In the genomic region with DNA sequence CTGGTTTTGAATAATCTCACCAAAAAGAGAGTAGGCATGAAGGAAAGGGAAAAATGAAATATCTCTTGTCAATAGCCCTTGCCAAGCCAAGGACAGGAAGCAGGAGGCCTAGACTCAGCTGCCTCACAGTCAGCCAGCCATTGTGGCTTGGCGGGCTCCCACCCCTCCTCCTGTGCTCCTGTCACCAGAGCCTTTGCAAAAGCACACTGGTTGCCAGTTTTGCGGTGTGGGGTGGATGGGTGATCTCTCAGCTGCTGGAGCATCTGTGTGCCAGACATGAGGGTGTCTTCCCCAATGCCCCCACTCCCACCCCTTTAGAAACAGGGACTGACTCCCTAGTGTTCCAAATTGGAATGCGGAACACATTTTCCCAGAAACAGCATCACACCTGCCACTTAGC, we compare ENCODE assay signal across 11 cellular contexts. TPM values are rescaled to one million over a fixed set of nuclear protein-coding genes. Genes with fewer than 3 reads are reported as not detected.
DNase-seq lines count a peak whose midpoint lies in the region; ATAC-seq, FAIRE-seq and TF ChIP-seq lines count a peak whose summit lies in the region.
"Had no signal": no experiment of that assay in that cellular context is flagged by ENCODE, and none has a peak within 500 bp of the region (broad histone marks: within the 10 kb centered on the region; RNA-seq: fewer than 3 reads in every experiment).

No MANE protein-coding gene starts in this region.

- H3K9ac ChIP-seq in HepG2 (ENCODE audit: insufficient read depth, low read depth, low read length) = no peak overlapping the region

- no TSS peak for BruUV-seq in HepG2 (replicated peaks; lab: Mats Ljungman, UMichigan)

- no peak overlapping the region for H3K27ac Mint-ChIP-seq in GM23338
- H3K27ac Mint-ChIP-seq: type B pancreatic cell had no signal

- peaks cover 2% of the 10 kb centered on the region for H3K27me3 Mint-ChIP-seq in GM23338 (ENCODE audit: insufficient read depth, low read depth, poor library complexity)
- H3K27me3 Mint-ChIP-seq: type B pancreatic cell had no signal

- WGBS in HepG2 (ENCODE audit: low lambda C conversion rate) = no CpG with 5 or more reads among the region's 3 CpGs

- H3K9me2 ChIP-seq in GM23338 (ENCODE audit: insufficient read depth) = no peaks in the 10 kb centered on the region

- FAIRE-seq in HepG2 (lab: Jason Lieb, UNC) = no peak

- H3K4me1 ChIP-seq in GM23338 (ENCODE audit: insufficient read depth) (peaks cover 3% of the 10 kb centered on the region), osteoblast (ENCODE audit: insufficient read depth, low read length) (peaks cover 4% of the 10 kb centered on the region), HepG2 (ENCODE audit: insufficient read depth, low read length) (no peaks in the 10 kb centered on the region)

- no peak overlapping the region for H3K27ac ChIP-seq in GM23338 (ENCODE audit: low read depth)
- H3K27ac ChIP-seq in osteoblast (ENCODE audit: low read depth, low read length) = no peak overlapping the region
- no peak overlapping the region for H3K27ac ChIP-seq in HepG2 (ENCODE audit: extremely low read length, insufficient read depth, low read length)

- DNase-seq in GM23338 (ENCODE audit: low spot score) (no peak), NCI-H2107 treated with DMSO at 0.1 percent for 48 hours (lab: John Stamatoyannopoulos, UW; ENCODE audit: unreplicated experiment) (peak; percentile 89), astrocyte of the spinal cord (ENCODE audit: low read depth, low spot score) (peak; percentile 72), osteoblast (ENCODE audit: insufficient read length, low spot score, missing footprints) (peak; percentile 27), HepG2 (ENCODE audit: low spot score) (no peak), GOT3 (lab: John Stamatoyannopoulos, UW) (no peak), NCI-H510A treated with DMSO at 0.1 percent for 48 hours (lab: John Stamatoyannopoulos, UW) (no peak)
- DNase-seq: NCI-H1436; stimulated activated CD4-positive, alpha-beta T cell treated with anti-CD3 and anti-CD28 coated beads, Interleukin-4, amount 100 ng/mL, for 24 hours had no signal

- H3K4me3 ChIP-seq in GM23338 (no peak overlapping the region), astrocyte of the spinal cord (ENCODE audit: low read depth, low read length) (no peak overlapping the region), osteoblast (ENCODE audit: insufficient read depth, low read length) (no peak overlapping the region), HepG2 (replicated peaks in 1 of 3; ENCODE audit: insufficient read depth in 1 of 3, low read depth in 2 of 3, low read length in 3 of 3) (no peak overlapping the region)

- no peaks in the 10 kb centered on the region for H3F3A ChIP-seq in GM23338 (replicated peaks; ENCODE audit: low read depth)

- POLR2A ChIA-PET in HepG2 (lab: Yijun Ruan, JAX) = no interaction called here

- H3K27me3 ChIP-seq in GM23338 (ENCODE audit: insufficient read depth) (no peaks in the 10 kb centered on the region), osteoblast (ENCODE audit: insufficient read depth, low read length) (no peaks in the 10 kb centered on the region), HepG2 (ENCODE audit: control insufficient read depth in 1 of 2, insufficient read depth in 2 of 2, low read length in 2 of 2) (peaks cover 0 to 1% of the 10 kb centered on the region in 2 experiments; a peak in 1 of 5 replicates)

- H3K79me2 ChIP-seq in GM23338 (replicated peaks; ENCODE audit: insufficient read depth) (no peaks in the 10 kb centered on the region), osteoblast (ENCODE audit: insufficient read depth, low read length) (no peaks in the 10 kb centered on the region), HepG2 (ENCODE audit: insufficient read depth, low read length) (no peaks in the 10 kb centered on the region)

- peaks cover 26% of the 10 kb centered on the region for H3K4me1 Mint-ChIP-seq in GM23338

- no peak for TF ChIP-seq EP300 in HepG2 (IDR thresholded peaks at IDR 0.05; ENCODE audit: low read depth in 2 of 2, low read length in 2 of 2)
- TF ChIP-seq EP300 in HepG2 (CRISPR knock-in tag; IDR thresholded peaks at IDR 0.05; ENCODE audit: borderline replicate concordance) = no peak

- no peak overlapping the region for H3K4me3 Mint-ChIP-seq in GM23338
- H3K4me3 Mint-ChIP-seq: type B pancreatic cell had no signal

- H3K9me3 ChIP-seq in osteoblast (ENCODE audit: low read depth, low read length) (no peaks in the 10 kb centered on the region), HepG2 (ENCODE audit: low read length) (no peaks in the 10 kb centered on the region)

- CTCF ChIA-PET in HepG2 (lab: Yijun Ruan, JAX; ENCODE audit: low intra/inter-chr PET ratio, low total read pairs) = no interaction called here

- H3K4me2 ChIP-seq in GM23338 (no peak overlapping the region), osteoblast (ENCODE audit: insufficient read depth, low read length) (no peak overlapping the region), HepG2 (ENCODE audit: low read depth, low read length) (no peak overlapping the region)

- H3K36me3 ChIP-seq in GM23338 (ENCODE audit: insufficient read depth) (no peaks in the 10 kb centered on the region), osteoblast (ENCODE audit: insufficient read depth, low read length) (no peaks in the 10 kb centered on the region), HepG2 (replicated peaks in 1 of 2; ENCODE audit: control insufficient read depth in 1 of 2, insufficient read depth in 2 of 2, low read length in 2 of 2) (no peaks in the 10 kb centered on the region)

- no peak for TF ChIP-seq CTCF in GM23338 (conservative IDR thresholded peaks at IDR 0.05; ENCODE audit: low read depth in 2 of 2)
- TF ChIP-seq CTCF in astrocyte of the spinal cord (IDR thresholded peaks at IDR 0.05; ENCODE audit: low read depth, low read length) = no peak
- TF ChIP-seq CTCF in osteoblast (IDR thresholded peaks at IDR 0.05; ENCODE audit: extremely low read depth, low read depth, low read length) = no peak
- TF ChIP-seq CTCF in HepG2 (CRISPR knock-in tag; IDR thresholded peaks at IDR 0.05) = no peak

- H2AFZ ChIP-seq in GM23338 (no peak overlapping the region), osteoblast (ENCODE audit: low read length) (no peak overlapping the region), HepG2 (ENCODE audit: low read length) (no peak overlapping the region)

- no peaks in the 10 kb centered on the region for H4K20me1 ChIP-seq in GM23338 (replicated peaks; ENCODE audit: insufficient read depth)
- no peaks in the 10 kb centered on the region for H4K20me1 ChIP-seq in osteoblast (ENCODE audit: insufficient read depth, low read length)
- H4K20me1 ChIP-seq in HepG2 (ENCODE audit: insufficient read depth, low read length) = no peaks in the 10 kb centered on the region

- no peaks in the 10 kb centered on the region for H3K9me3 Mint-ChIP-seq in GM23338
- H3K9me3 Mint-ChIP-seq: type B pancreatic cell had no signal

- in situ Hi-C loops in astrocyte of the spinal cord (cut with HindIII; ENCODE audit: low sequenced_read_pairs) = no loop called here
- in situ Hi-C loops in HepG2 (cut with HindIII; ENCODE audit: extremely low pct_ligation_motif_present, low pct_unique_long_range_greater_than_20kb) = no loop called here

- H3K36me3 Mint-ChIP-seq in GM23338 (ENCODE audit: low read depth) = no peaks in the 10 kb centered on the region
- H3K36me3 Mint-ChIP-seq: type B pancreatic cell had no signal

- no peak for TF ChIP-seq RAD21 in HepG2 (CRISPR knock-in tag; IDR thresholded peaks at IDR 0.05)

- intact Hi-C loops in HepG2 (cut with micrococcal nuclease; ENCODE audit: unreplicated experiment) = no loop called here

- ATAC-seq in GM23338 (peak; percentile 57), HG03521 (IDR thresholded peaks at IDR 0.05; ENCODE audit: unreplicated experiment) (no peak), HepG2 (no peak)

- no peak for TF ChIP-seq POLR2A in HepG2 (IDR thresholded peaks at IDR 0.05; ENCODE audit: insufficient read depth in 1 of 2, low read depth in 2 of 2, low read length in 2 of 2)

TF ChIP-seq in HepG2, 621 proteins besides CTCF, POLR2A, EP300 and RAD21 (continues in another document):
- TF ChIP-seq FOXK1 (CRISPR knock-in tag; IDR thresholded peaks at IDR 0.05; ENCODE audit: borderline replicate concordance, low read depth) (no peak), ZNF841 (CRISPR knock-in tag; IDR thresholded peaks at IDR 0.05; ENCODE audit: borderline replicate concordance) (no peak)

RNA-seq across cellular contexts. Expression of gene ARHGEF6, which starts 26.1 kb away (rescaled TPM):
- total RNA-seq in GM23338 (2014; rRNA removed; shearing (Covaris generic)) = 4.9 and 6.0 TPM in 2 replicates
- 1.4 and 2.5 TPM in 2 replicates for polyA plus RNA-seq in GM23338 (2016; fragmentation: Nextera tagmentation; extraction: Ambion mirVana)
- total RNA-seq in osteoblast = 17.4 and 19.2 TPM in 2 replicates
- not detected in 2 replicates for total RNA-seq in HepG2 (2016; rRNA removed; fragmentation: Illumina TruSeq; extraction: Trizol)
- not detected in 2 replicates for total RNA-seq in HepG2 (2016; cell fraction: cytosol; rRNA removed; fragmentation: Illumina TruSeq; extraction: Trizol; ENCODE audit: low read depth)
- not detected in 2 replicates for total RNA-seq in HepG2 (2016; cell fraction: insoluble cytoplasmic fraction; rRNA removed; fragmentation: Illumina TruSeq; extraction: Trizol)
- not detected in 2 replicates for total RNA-seq in HepG2 (2016; cell fraction: membrane; rRNA removed; fragmentation: Illumina TruSeq; extraction: Trizol)
- total RNA-seq in HepG2 (2016; cell fraction: nucleus; rRNA removed; fragmentation: Illumina TruSeq; extraction: Trizol) = not detected in 2 replicates
- 0.01 and 0.03 TPM in 2 replicates for polyA plus RNA-seq in HepG2 (2011; rRNA removed)
- polyA plus RNA-seq in HepG2 (2011; cell fraction: cytosol; rRNA removed) = not detected in 2 replicates
- polyA plus RNA-seq in HepG2 (2011; cell fraction: nucleus; rRNA removed) = 0.09 and 0.10 TPM in 2 replicates
- polyA plus RNA-seq in HepG2 (2012) = 0.01 and 0.03 TPM in 2 replicates
- not detected in 2 replicates for polyA plus RNA-seq in HepG2 (2016; cell fraction: cytosol; fragmentation: Illumina TruSeq; extraction: Trizol; ENCODE audit: low read depth)
- polyA plus RNA-seq in HepG2 (2016; cell fraction: insoluble cytoplasmic fraction; fragmentation: Illumina TruSeq; extraction: Trizol; ENCODE audit: low read depth) = not detected in 2 replicates
- not detected in 2 replicates for polyA plus RNA-seq in HepG2 (2016; cell fraction: membrane; fragmentation: Illumina TruSeq; extraction: Trizol; ENCODE audit: low read depth)
- polyA plus RNA-seq in HepG2 (2016; cell fraction: nucleus; fragmentation: Illumina TruSeq; extraction: Trizol; ENCODE audit: insufficient read depth, low read depth) = not detected in 2 replicates
- 0.02 and 0.04 TPM in 2 replicates for polyA minus RNA-seq in HepG2 (2011; rRNA and poly(A)+ RNA removed; ENCODE audit: low replicate concordance)
- not detected in 2 replicates for polyA minus RNA-seq in HepG2 (2011; cell fraction: cytosol; rRNA and poly(A)+ RNA removed)
- polyA minus RNA-seq in HepG2 (2011; cell fraction: nucleus; rRNA and poly(A)+ RNA removed) = not detected in 2 replicates

Comparison
In these comparisons a context has a peak if more than half of its experiments do, and no peak if none do; other contexts are left out.
1. DNase-seq: peak in NCI-H2107 treated with DMSO at 0.1 percent for 48 hours (single experiment), astrocyte of the spinal cord (single experiment) and osteoblast (single experiment); none in GM23338 (single experiment), HepG2 (single experiment), GOT3 (single experiment) and NCI-H510A treated with DMSO at 0.1 percent for 48 hours (single experiment).